ENCODE assay signal across 1 cellular context in genomic region chr16:69327585-69328310, GRCh38.
TF ChIP-seq lines count a peak whose summit lies in the region.

No MANE protein-coding gene starts in this region.

TF ChIP-seq in HepG2, 621 proteins besides CTCF, POLR2A, EP300 and RAD21:
- no peak for TF ChIP-seq TOPORS (CRISPR knock-in tag; IDR thresholded peaks at IDR 0.05)
- TF ChIP-seq SAFB2 (CRISPR knock-in tag; IDR thresholded peaks at IDR 0.05; ENCODE audit: borderline replicate concordance, low read depth), result 0 out of 2 replicates have a peak, but pooled peaks have one; percentile 13
- 0 out of 2 replicates have a peak, but pooled peaks have one; percentile 24 for TF ChIP-seq SPEN (CRISPR knock-in tag; IDR thresholded peaks at IDR 0.05; ENCODE audit: low read depth)
- no peak for TF ChIP-seq THAP11 (CRISPR knock-in tag; IDR thresholded peaks at IDR 0.05)
- TF ChIP-seq THAP8 (CRISPR knock-in tag; IDR thresholded peaks at IDR 0.05; ENCODE audit: borderline replicate concordance), result no peak
- peak in 1 of 2 experiments; percentile 28; a peak in 1 of 4 replicates for TF ChIP-seq KLF16 (CRISPR knock-in tag; IDR thresholded peaks at IDR 0.05)
- peak; percentile 83 for TF ChIP-seq ZNF121 (CRISPR knock-in tag; IDR thresholded peaks at IDR 0.05)
- TF ChIP-seq ZNF430 (CRISPR knock-in tag; IDR thresholded peaks at IDR 0.05), result 0 out of 2 replicates have a peak, but pooled peaks have one; percentile 47
- 0 out of 2 replicates have a peak, but pooled peaks have one; percentile 56 for TF ChIP-seq ZNF468 (CRISPR knock-in tag; IDR thresholded peaks at IDR 0.05)
- TF ChIP-seq MED1 (CRISPR knock-in tag; IDR thresholded peaks at IDR 0.05), result no peak
- TF ChIP-seq ZNF382 (CRISPR knock-in tag; IDR thresholded peaks at IDR 0.05; ENCODE audit: borderline replicate concordance), result no peak
- no peak for TF ChIP-seq STAT6 (CRISPR knock-in tag; IDR thresholded peaks at IDR 0.05; ENCODE audit: borderline replicate concordance)
- peak; percentile 95 for TF ChIP-seq ZNF770 (CRISPR knock-in tag; IDR thresholded peaks at IDR 0.05)
- no peak for TF ChIP-seq ZIK1 (CRISPR knock-in tag; IDR thresholded peaks at IDR 0.05; ENCODE audit: borderline replicate concordance, low read depth)
- TF ChIP-seq TFDP2 (CRISPR knock-in tag; IDR thresholded peaks at IDR 0.05), result no peak
- TF ChIP-seq YEATS4 (CRISPR knock-in tag; IDR thresholded peaks at IDR 0.05; ENCODE audit: borderline replicate concordance), result no peak
- no peak for TF ChIP-seq ZNF513 (CRISPR knock-in tag; conservative IDR thresholded peaks at IDR 0.05)
- no peak for TF ChIP-seq ZMYM3 (CRISPR knock-in tag; IDR thresholded peaks at IDR 0.05)
- TF ChIP-seq ZNF605 (CRISPR knock-in tag; IDR thresholded peaks at IDR 0.05), result no peak
- no peak for TF ChIP-seq BCL6 (CRISPR knock-in tag; IDR thresholded peaks at IDR 0.05)
- no peak for TF ChIP-seq GATA4 (IDR thresholded peaks at IDR 0.05; ENCODE audit: borderline replicate concordance, low read depth)
- TF ChIP-seq ZNF383 (CRISPR knock-in tag; IDR thresholded peaks at IDR 0.05; ENCODE audit: borderline replicate concordance), result no peak
- no peak for TF ChIP-seq ZNF556 (CRISPR knock-in tag; IDR thresholded peaks at IDR 0.05; ENCODE audit: borderline replicate concordance)
